Comparison of ENCODE assay signal across 8 cellular contexts in the genomic region with DNA sequence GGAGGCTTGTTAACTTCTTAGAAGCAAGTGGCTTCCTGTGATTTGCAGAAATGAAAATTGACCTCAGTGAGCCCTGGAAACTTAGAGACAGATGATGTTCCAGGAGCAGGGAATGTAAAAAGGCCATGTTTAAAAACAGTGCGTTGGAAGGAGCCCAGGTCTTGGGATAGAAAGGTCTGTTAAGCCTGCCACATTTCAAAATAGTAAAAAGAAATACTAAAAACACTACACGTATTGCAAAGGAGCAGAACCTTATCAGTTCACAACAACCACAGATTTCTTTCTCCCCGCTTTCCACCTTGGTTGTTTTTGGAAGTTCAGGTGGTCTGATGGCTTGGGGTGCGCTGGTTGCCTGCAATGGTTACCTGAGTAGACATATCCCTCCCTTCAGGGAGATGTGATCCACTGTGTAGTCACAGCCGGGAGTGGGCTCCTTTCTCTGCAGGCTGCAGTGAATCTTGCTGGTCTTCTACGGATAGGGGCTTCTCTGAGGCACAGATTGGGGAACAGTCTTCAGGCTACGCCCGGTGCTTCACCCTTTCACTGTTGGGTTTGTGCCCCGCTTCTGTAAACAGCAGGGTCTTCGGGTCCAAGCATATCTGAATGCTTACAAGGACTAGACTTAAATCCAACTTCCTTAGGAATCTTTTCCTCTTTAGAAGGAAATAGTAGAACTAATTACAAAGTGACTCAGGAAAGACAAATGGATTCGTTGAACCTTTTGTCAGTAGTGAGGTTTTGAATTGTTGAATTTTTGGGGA. TPM values are rescaled to one million over a fixed set of nuclear protein-coding genes. Genes with fewer than 3 reads are reported as not detected.
DNase-seq lines count a peak whose midpoint lies in the region; ATAC-seq, FAIRE-seq and TF ChIP-seq lines count a peak whose summit lies in the region.

No MANE protein-coding gene starts in this region.

- CTCF ChIA-PET in activated CD8-positive, alpha-beta T cell treated with anti-CD3 and anti-CD28 coated beads, Interleukin-2, amount 10 ng/mL, durations not matched to agents 7 days and 5 days (lab: Charles Lee), result no interaction called here

- intact Hi-C loops in breast epithelium (cut with DNase I; ENCODE audit: low total_unique reads), result loop anchor here (10.0 kb wide), 1 partner anchor 209 kb away; no protein-coding TSS in a partner anchor

- no peak for ATAC-seq in activated CD8-positive, alpha-beta T cell treated with anti-CD3 and anti-CD28 coated beads, Interleukin-2, amount 10 ng/mL, durations not matched to agents 7 days and 5 days
- no peak for ATAC-seq in HG03025 (IDR thresholded peaks at IDR 0.05; ENCODE audit: low FRiP score, unreplicated experiment)

- no peak overlapping the region for H3K27ac Mint-ChIP-seq in activated CD8-positive, alpha-beta T cell treated with anti-CD3 and anti-CD28 coated beads, Interleukin-2, amount 10 ng/mL, durations not matched to agents 7 days and 5 days

- H3K36me3 ChIP-seq in HUES6 (ENCODE audit: control insufficient read depth, insufficient read depth, low read length), result peaks cover 8% of the 10 kb centered on the region; the same call in 1 of the 2 replicates
- H3K36me3 ChIP-seq in breast epithelium, result no peaks in the 10 kb centered on the region
- peaks cover 20% of the 10 kb centered on the region for H3K36me3 ChIP-seq in mesodermal cell (ENCODE audit: control insufficient read depth, insufficient read depth, low read length)

- TF ChIP-seq POLR2A in breast epithelium (IDR thresholded peaks at IDR 0.05), result no peak

- no peak for FAIRE-seq in GM19239 (lab: Jason Lieb, UNC)

- peaks cover 16% of the 10 kb centered on the region for H3K4me1 Mint-ChIP-seq in activated CD8-positive, alpha-beta T cell treated with anti-CD3 and anti-CD28 coated beads, Interleukin-2, amount 10 ng/mL, durations not matched to agents 7 days and 5 days (ENCODE audit: low read depth)

- DNase-seq in AG09309 (ENCODE audit: low read depth) (no peak), breast epithelium (ENCODE audit: low spot score in 2 of 2) (no peak), GDM1 (lab: John Stamatoyannopoulos, UW) (no peak), GM19239 (ENCODE audit: insufficient read length, low spot score) (no peak)
- DNase-seq in activated CD8-positive, alpha-beta T cell treated with anti-CD3 and anti-CD28 coated beads, Interleukin-2, amount 10 ng/mL, durations not matched to agents 7 days and 5 days, result no peak

- 5 to 6% methylated on average over 2 to 5 of the region's 11 CpGs for WGBS in mesodermal cell (ENCODE audit: insufficient coverage in 2 of 2), 2 experiments

- peaks cover 2% of the 10 kb centered on the region for H3K36me3 Mint-ChIP-seq in activated CD8-positive, alpha-beta T cell treated with anti-CD3 and anti-CD28 coated beads, Interleukin-2, amount 10 ng/mL, durations not matched to agents 7 days and 5 days (ENCODE audit: low read depth)

- H3K9me3 Mint-ChIP-seq in activated CD8-positive, alpha-beta T cell treated with anti-CD3 and anti-CD28 coated beads, Interleukin-2, amount 10 ng/mL, durations not matched to agents 7 days and 5 days (ENCODE audit: insufficient read depth), result no peaks in the 10 kb centered on the region

- no peaks in the 10 kb centered on the region for H3K9me3 ChIP-seq in HUES6 (ENCODE audit: control insufficient read depth, insufficient read depth, low read depth, low read length)
- H3K9me3 ChIP-seq in breast epithelium, result no peaks in the 10 kb centered on the region
- H3K9me3 ChIP-seq in mesodermal cell (ENCODE audit: control insufficient read depth, low read length), result no peaks in the 10 kb centered on the region

- H3K4me3 Mint-ChIP-seq in activated CD8-positive, alpha-beta T cell treated with anti-CD3 and anti-CD28 coated beads, Interleukin-2, amount 10 ng/mL, durations not matched to agents 7 days and 5 days, result no peak overlapping the region

- TF ChIP-seq CTCF in AG09309 (IDR thresholded peaks at IDR 0.05; ENCODE audit: control insufficient read depth, insufficient read depth, low read depth, low read length, missing control alignments) (no peak), breast epithelium (IDR thresholded peaks at IDR 0.05) (no peak)

- peak overlapping the region; percentile 80 for H3K9ac ChIP-seq in HUES6 (ENCODE audit: low read length)

- H3K27ac ChIP-seq in HUES6 (ENCODE audit: low read depth, low read length) (peak overlapping the region; percentile 44; the same call in 1 of the 2 replicates), breast epithelium (peak overlapping the region; percentile 75 to 98), mesodermal cell (ENCODE audit: low read depth, low read length, severe bottlenecking) (peak overlapping the region; percentile 98)

- H3K4me3 ChIP-seq in AG09309 (ENCODE audit: control insufficient read depth, low read depth, low read length) (peak overlapping the region; percentile 78), HUES6 (ENCODE audit: low read depth, low read length) (peak overlapping the region; percentile 81), breast epithelium (peak overlapping the region; percentile 60 to 98 (median 83)), mesodermal cell (ENCODE audit: extremely low read depth, insufficient read depth, low read length, poor library complexity, severe bottlenecking) (peak overlapping the region; percentile 60)

- H3K27me3 ChIP-seq in HUES6 (ENCODE audit: control insufficient read depth, insufficient read depth, low read length) (peaks cover 14% of the 10 kb centered on the region; the same call in 1 of the 2 replicates), breast epithelium (no peaks in the 10 kb centered on the region)

- H3K4me1 ChIP-seq in HUES6 (ENCODE audit: control insufficient read depth, insufficient read depth, low read length) (peaks cover 52% of the 10 kb centered on the region), breast epithelium (no peaks in the 10 kb centered on the region), mesodermal cell (ENCODE audit: control insufficient read depth, insufficient read depth, low read length, poor library complexity, severe bottlenecking) (peaks cover 34% of the 10 kb centered on the region)

- peaks cover 64% of the 10 kb centered on the region for H3K27me3 Mint-ChIP-seq in activated CD8-positive, alpha-beta T cell treated with anti-CD3 and anti-CD28 coated beads, Interleukin-2, amount 10 ng/mL, durations not matched to agents 7 days and 5 days (ENCODE audit: low read depth)

- POLR2A ChIA-PET in activated CD8-positive, alpha-beta T cell treated with anti-CD3 and anti-CD28 coated beads, Interleukin-2, amount 10 ng/mL, durations not matched to agents 7 days and 5 days (lab: Charles Lee), result no interaction called here

RNA-seq across cellular contexts. Expression of gene TEAD1, which starts 1.9 kb away (rescaled TPM):
- 100 to 1,000 TPM in 1 of 3 donors, 10 to 100 TPM in 2; 67.8 to 110 (median 80.1) TPM for total RNA-seq in breast epithelium
- polyA plus RNA-seq in mesodermal cell (2013, experiment 1 of 2), result 136 TPM
- polyA plus RNA-seq in mesodermal cell (2013, experiment 2 of 2), result 133 TPM
- under 1 TPM in 1 of 2 experiments, not detected in 1; 0.05 TPM for total RNA-seq in activated CD8-positive, alpha-beta T cell treated with anti-CD3 and anti-CD28 coated beads, Interleukin-2, amount 10 ng/mL, durations not matched to agents 7 days and 5 days

Comparison
In these comparisons a context has a peak if more than half of its experiments do, and no peak if none do; other contexts are left out.
1. H3K27ac ChIP-seq: peak in every context shown above with its lines; median percentile 98 in mesodermal cell; 86 in breast epithelium; 44 in HUES6.
2. RNA of gene TEAD1, which starts 1.9 kb away (total RNA-seq): 67.8 to 110 TPM in breast epithelium; 0.05 TPM in activated CD8-positive, alpha-beta T cell treated with anti-CD3 and anti-CD28 coated beads, Interleukin-2, amount 10 ng/mL, durations not matched to agents 7 days and 5 days; every median in the first group is over 10 times any median in the second.
3. Peak in every context shown above with its lines, with median percentiles within 50 percentile points of each other: H3K4me3 ChIP-seq.